In the genomic region with DNA sequence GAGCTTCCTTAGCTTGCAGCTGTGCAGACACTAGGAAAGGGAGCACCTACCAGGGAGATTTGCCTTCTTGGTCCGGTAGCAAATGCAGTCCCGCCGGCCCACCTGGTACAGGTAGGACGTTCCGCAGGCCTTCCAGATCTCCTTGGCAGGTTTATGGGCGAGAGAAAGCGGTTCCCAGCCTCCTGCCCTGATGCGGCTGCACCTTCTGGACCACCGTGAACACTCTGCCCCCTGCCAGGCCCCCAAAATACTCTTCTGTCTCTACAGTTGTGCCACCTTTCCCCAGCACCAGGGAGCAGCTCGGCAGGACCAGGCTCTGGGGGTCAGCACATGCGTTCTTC, we compare ENCODE assay signal across 9 cellular contexts.
A peak's percentile ranks its signal among the peaks of the same experiment; 100 is the strongest.
DNase-seq lines count a peak whose midpoint lies in the region; ATAC-seq and TF ChIP-seq lines count a peak whose summit lies in the region.
"Had no signal": no experiment of that assay in that cellular context is flagged by ENCODE, and none has a peak within 500 bp of the region (broad histone marks: within the 10 kb centered on the region; RNA-seq: fewer than 3 reads in every experiment).

No MANE protein-coding gene starts in this region.

- H4K20me1 ChIP-seq in HCT116 (ENCODE audit: insufficient read depth) = no peaks in the 10 kb centered on the region

- peaks cover 9% of the 10 kb centered on the region for H3K27me3 Mint-ChIP-seq in activated B cell treated with CpG ODN at 0.5 μM for 24 hours
- peaks cover 18% of the 10 kb centered on the region for H3K27me3 Mint-ChIP-seq in activated CD8-positive, alpha-beta memory T cell treated with anti-CD3 and anti-CD28 coated beads, Interleukin-2, amount 10 ng/mL, durations not matched to agents 7 days and 5 days

- H3K36me3 ChIP-seq in HCT116 (ENCODE audit: control insufficient read depth in 1 of 2, insufficient read depth in 2 of 2, low read length in 2 of 2) (no peaks in the 10 kb centered on the region), iPS-20b (ENCODE audit: insufficient read depth, low read depth, low read length) (no peaks in the 10 kb centered on the region), brain microvascular endothelial cell (replicated peaks) (no peaks in the 10 kb centered on the region), SJCRH30 (no peaks in the 10 kb centered on the region)

- TF ChIP-seq POLR2A in HCT116 (IDR thresholded peaks at IDR 0.05; ENCODE audit: borderline replicate concordance, extremely low read depth, insufficient read depth, insufficient read length) = no peak

- TF ChIP-seq CTCF in HCT116 (IDR thresholded peaks at IDR 0.05 in 2 of 3, conservative IDR thresholded peaks at IDR 0.05 in 1 of 3; ENCODE audit: borderline replicate concordance in 1 of 3, insufficient read depth in 1 of 3, low read depth in 2 of 3, low read length in 2 of 3) = no peak
- no peak for TF ChIP-seq CTCF in activated B cell treated with CpG ODN at 0.5 μM for 24 hours (IDR thresholded peaks at IDR 0.05)
- TF ChIP-seq CTCF in brain microvascular endothelial cell (IDR thresholded peaks at IDR 0.05; ENCODE audit: low read depth, low read length, missing control alignments) = no peak

- BruUV-seq in HCT116 (replicated peaks; lab: Mats Ljungman, UMichigan) = no TSS peak

- H3K27ac Mint-ChIP-seq in activated B cell treated with CpG ODN at 0.5 μM for 24 hours = no peak overlapping the region
- H3K27ac Mint-ChIP-seq in activated CD8-positive, alpha-beta memory T cell treated with anti-CD3 and anti-CD28 coated beads, Interleukin-2, amount 10 ng/mL, durations not matched to agents 7 days and 5 days = no peak overlapping the region

- DNase-seq in HCT116 (ENCODE audit: low read depth, low spot score) (no peak), activated B cell treated with CpG ODN at 0.5 μM for 24 hours (no peak), retina (peak; percentile 46), brain microvascular endothelial cell (no peak), SJCRH30 (no peak)
- no peak for DNase-seq in activated CD8-positive, alpha-beta memory T cell treated with anti-CD3 and anti-CD28 coated beads, Interleukin-2, amount 10 ng/mL, durations not matched to agents 7 days and 5 days
- DNase-seq: SIG-M5 had no signal

- no peaks in the 10 kb centered on the region for H3K79me2 ChIP-seq in HCT116 (ENCODE audit: insufficient read depth, low read length)

- H3K4me3 Mint-ChIP-seq in activated B cell treated with CpG ODN at 0.5 μM for 24 hours = peak overlapping the region; percentile 75
- no peak overlapping the region for H3K4me3 Mint-ChIP-seq in activated CD8-positive, alpha-beta memory T cell treated with anti-CD3 and anti-CD28 coated beads, Interleukin-2, amount 10 ng/mL, durations not matched to agents 7 days and 5 days

- intact Hi-C loops in HCT116 (cut with micrococcal nuclease) = loop anchor here (5.0 to 10.0 kb wide), 3 partner anchors 207 to 699 kb away; no protein-coding TSS in a partner anchor
- intact Hi-C loops in activated B cell treated with CpG ODN at 0.5 μM for 24 hours (cut with micrococcal nuclease) = loop anchor here (5.0 kb wide), 2 partner anchors 37 to 132 kb away; a partner anchor contains a TSS

- TF ChIP-seq RAD21 in HCT116 (IDR thresholded peaks at IDR 0.05; ENCODE audit: low read depth) = no peak

- peak overlapping the region; percentile 95 for H2AFZ ChIP-seq in HCT116 (ENCODE audit: low read depth, low read length, poor library complexity, severe bottlenecking)

- no peaks in the 10 kb centered on the region for H3K36me3 Mint-ChIP-seq in activated B cell treated with CpG ODN at 0.5 μM for 24 hours (ENCODE audit: low read depth)
- H3K36me3 Mint-ChIP-seq in activated CD8-positive, alpha-beta memory T cell treated with anti-CD3 and anti-CD28 coated beads, Interleukin-2, amount 10 ng/mL, durations not matched to agents 7 days and 5 days = no peaks in the 10 kb centered on the region

- H3K27me3 ChIP-seq in HCT116 (ENCODE audit: insufficient read depth, low read length) (no peaks in the 10 kb centered on the region), iPS-20b (ENCODE audit: insufficient read depth, low read length) (peaks cover 20% of the 10 kb centered on the region), brain microvascular endothelial cell (replicated peaks) (no peaks in the 10 kb centered on the region), SJCRH30 (no peaks in the 10 kb centered on the region; the same call in 1 of the 2 replicates)

- H3K4me1 ChIP-seq in HCT116 (ENCODE audit: control insufficient read depth in 1 of 2, insufficient read depth in 2 of 2, low read length in 2 of 2) (peaks cover 9 to 14% of the 10 kb centered on the region in 2 experiments; a peak in 2 of 4 replicates), iPS-20b (ENCODE audit: insufficient read depth, low read length) (no peaks in the 10 kb centered on the region; the same call in 1 of the 2 replicates), SJCRH30 (peaks cover 7% of the 10 kb centered on the region)

- CTCF ChIA-PET in HCT116 (lab: Charles Lee) (interaction anchor here (0.6 to 2.4 kb wide), 3 partner anchors 8 to 220 kb away, joined by 3 to 6 read pairs (median 5); no protein-coding TSS in a partner anchor), activated B cell treated with CpG ODN at 0.5 μM for 24 hours (lab: Charles Lee) (interaction anchor here (0.8 to 3.7 kb wide), 4 partner anchors 27 to 208 kb away, joined by 4 to 16 read pairs (median 4); no protein-coding TSS in a partner anchor)
- CTCF ChIA-PET in activated CD8-positive, alpha-beta memory T cell treated with anti-CD3 and anti-CD28 coated beads, Interleukin-2, amount 10 ng/mL, durations not matched to agents 7 days and 5 days (lab: Charles Lee) = interaction anchor here (0.7 to 5.3 kb wide), 14 partner anchors 13 to 300 kb away, joined by 3 to 33 read pairs (median 5); no protein-coding TSS in a partner anchor

- H3K4me3 ChIP-seq in HCT116 (replicated peaks in 1 of 2; ENCODE audit: low read depth in 1 of 2, low read length in 2 of 2) (no peak overlapping the region), iPS-20b (ENCODE audit: low read length) (peak overlapping the region; percentile 78; the same call in 1 of the 2 replicates), brain microvascular endothelial cell (ENCODE audit: low read depth, low read length) (no peak overlapping the region), SJCRH30 (no peak overlapping the region)

- in situ Hi-C loops in brain microvascular endothelial cell (cut with HindIII; ENCODE audit: low pct_ligation_motif_present, low sequenced_read_pairs) = no loop called here

- ATAC-seq in HCT116 (no peak), activated B cell treated with CpG ODN at 0.5 μM for 24 hours (ENCODE audit: low read depth) (no peak), GM19397 (IDR thresholded peaks at IDR 0.05; ENCODE audit: unreplicated experiment) (no peak)
- ATAC-seq in activated CD8-positive, alpha-beta memory T cell treated with anti-CD3 and anti-CD28 coated beads, Interleukin-2, amount 10 ng/mL, durations not matched to agents 7 days and 5 days = no peak

- peaks cover 44% of the 10 kb centered on the region for H3K4me1 Mint-ChIP-seq in activated B cell treated with CpG ODN at 0.5 μM for 24 hours
- peaks cover 5% of the 10 kb centered on the region for H3K4me1 Mint-ChIP-seq in activated CD8-positive, alpha-beta memory T cell treated with anti-CD3 and anti-CD28 coated beads, Interleukin-2, amount 10 ng/mL, durations not matched to agents 7 days and 5 days

- H3K4me2 ChIP-seq in HCT116 (ENCODE audit: low read length) = peak overlapping the region; percentile 83

- no peaks in the 10 kb centered on the region for H3K9me2 ChIP-seq in HCT116 (ENCODE audit: insufficient read depth)

- no peaks in the 10 kb centered on the region for H3K9me3 Mint-ChIP-seq in activated B cell treated with CpG ODN at 0.5 μM for 24 hours
- no peaks in the 10 kb centered on the region for H3K9me3 Mint-ChIP-seq in activated CD8-positive, alpha-beta memory T cell treated with anti-CD3 and anti-CD28 coated beads, Interleukin-2, amount 10 ng/mL, durations not matched to agents 7 days and 5 days (ENCODE audit: low read depth)

- H3K9me3 ChIP-seq in HCT116 (ENCODE audit: control insufficient read depth in 1 of 2, insufficient read depth in 1 of 2, low read depth in 1 of 2, low read length in 2 of 2) = no peaks in the 10 kb centered on the region
- no peaks in the 10 kb centered on the region for H3K9me3 ChIP-seq in iPS-20b (ENCODE audit: insufficient read depth, low read depth, low read length)
- no peaks in the 10 kb centered on the region for H3K9me3 ChIP-seq in SJCRH30 (replicated peaks)

- no peak overlapping the region for H3K9ac ChIP-seq in HCT116 (ENCODE audit: low read length)
- H3K9ac ChIP-seq in iPS-20b (ENCODE audit: low read depth, low read length) = no peak overlapping the region

- RAD21 ChIA-PET in HCT116 (lab: Charles Lee; ENCODE audit: low non-redundant PET in 1 of 2, low total read pairs in 2 of 2, uncharacterized antibody in 2 of 2, unreplicated experiment in 2 of 2) = interaction anchor here in 1 of 2 experiments (0.6 kb wide), 1 partner anchor 36 kb away, joined by 4 read pairs; no protein-coding TSS in a partner anchor

- H3K27ac ChIP-seq in HCT116 (ENCODE audit: low read depth, low read length) (no peak overlapping the region), iPS-20b (ENCODE audit: low read length) (no peak overlapping the region), brain microvascular endothelial cell (no peak overlapping the region), SJCRH30 (no peak overlapping the region)

- POLR2A ChIA-PET in HCT116 (lab: Charles Lee) = no interaction called here
- POLR2A ChIA-PET in activated B cell treated with CpG ODN at 0.5 μM for 24 hours (lab: Charles Lee) = interaction anchor here (0.8 to 1.6 kb wide), 2 partner anchors 209 to 216 kb away, joined by 3 to 4 read pairs; a partner anchor contains a TSS

TF ChIP-seq in HCT116, 20 proteins besides CTCF, POLR2A, EP300 and RAD21 (continues in another document):
- TF ChIP-seq FOSL1 (IDR thresholded peaks at IDR 0.05; ENCODE audit: low read depth) = no peak
- TF ChIP-seq ELF1 (IDR thresholded peaks at IDR 0.05; ENCODE audit: borderline replicate concordance, low read depth) = no peak
- no peak for TF ChIP-seq TCF7L2 (IDR thresholded peaks at IDR 0.05; ENCODE audit: borderline replicate concordance, extremely low read depth, insufficient read depth, insufficient read length)
- TF ChIP-seq JUND (IDR thresholded peaks at IDR 0.05) = no peak
- TF ChIP-seq EZH2phosphoT487 (IDR thresholded peaks at IDR 0.05; ENCODE audit: borderline replicate concordance) = no peak
- no peak for TF ChIP-seq EGR1 (IDR thresholded peaks at IDR 0.05; ENCODE audit: low read depth)
